ENCODE assay signal across 8 cellular contexts in genomic region chr20:56468317-56469076, GRCh38. TPM values are rescaled to one million over a fixed set of nuclear protein-coding genes. Genes with fewer than 3 reads are reported as not detected.
DNase-seq lines count a peak whose midpoint lies in the region; ATAC-seq and TF ChIP-seq lines count a peak whose summit lies in the region.

RTF2 (plus strand) TSS chr20:56468627; CDS start chr20:56468698, 71 bp downstream.

- TF ChIP-seq CTCF in GM10266 (IDR thresholded peaks at IDR 0.05; ENCODE audit: control insufficient read depth, insufficient read depth, low read depth, missing control alignments) (no peak), omental fat pad (IDR thresholded peaks at IDR 0.05) (no peak)

- DNase-seq in GM10266 (ENCODE audit: extremely low spot score): peak; percentile 91
- peak; percentile 86 for DNase-seq in NCI-H1092 (lab: John Stamatoyannopoulos, UW)
- peak; percentile 73 for DNase-seq in SKM-1 (lab: John Stamatoyannopoulos, UW; ENCODE audit: unreplicated experiment)
- peak; percentile 96 to 97 for DNase-seq in activated naive CD4-positive, alpha-beta T cell treated with anti-CD3 and anti-CD28 coated beads, Interleukin-2, amount 50 U/mL, for 72 hours (ENCODE audit: low spot score in 2 of 2)
- peak; percentile 94 for DNase-seq in glomerular visceral epithelial cell (ENCODE audit: extremely low spot score)
- peak; percentile 78 for DNase-seq in omental fat pad (ENCODE audit: low spot score)

- no peaks in the 10 kb centered on the region for H3K9me3 Mint-ChIP-seq in activated naive CD4-positive, alpha-beta T cell treated with anti-CD3 and anti-CD28 coated beads, Interleukin-2, amount 50 U/mL, for 72 hours

- peak within 1 kb of the TSS; percentile 82 for H3K27ac ChIP-seq in temporal lobe (ENCODE audit: low read depth, low read length)

- H3K36me3 Mint-ChIP-seq in activated naive CD4-positive, alpha-beta T cell treated with anti-CD3 and anti-CD28 coated beads, Interleukin-2, amount 50 U/mL, for 72 hours: peaks cover 5 to 11% of the 10 kb centered on the region in 2 donors

- H3K27ac Mint-ChIP-seq in activated naive CD4-positive, alpha-beta T cell treated with anti-CD3 and anti-CD28 coated beads, Interleukin-2, amount 50 U/mL, for 72 hours: peak within 1 kb of the TSS; percentile 97 to 100

- ATAC-seq in HG02610 (IDR thresholded peaks at IDR 0.05; ENCODE audit: unreplicated experiment) (peak; percentile 97), omental fat pad (ENCODE audit: low FRiP score) (peak; percentile 98)
- peak; percentile 99 to 100 for ATAC-seq in activated naive CD4-positive, alpha-beta T cell treated with anti-CD3 and anti-CD28 coated beads, Interleukin-2, amount 50 U/mL, for 72 hours

RNA-seq across cellular contexts. Expression of gene RTF2, which starts in this region (rescaled TPM):
- total RNA-seq in activated naive CD4-positive, alpha-beta T cell treated with anti-CD3 and anti-CD28 coated beads, Interleukin-2, amount 50 U/mL, for 72 hours: 10 to 100 TPM; 75.8 to 85.5 TPM
- total RNA-seq in omental fat pad: 10 to 100 TPM; 52.7 to 62.9 (median 53.7) TPM
- total RNA-seq in temporal lobe: 38.4 TPM

Comparison
In these comparisons a context has a peak if more than half of its experiments do, and no peak if none do; other contexts are left out.
1. Peak in every context shown above with its lines: DNase-seq, ATAC-seq and H3K27ac ChIP-seq.